ENCODE assay signal across 17 cellular contexts in genomic region chr6:48560408-48560807, GRCh38.
DNase-seq lines count a peak whose midpoint lies in the region; FAIRE-seq and TF ChIP-seq lines count a peak whose summit lies in the region.
"Had no signal": no experiment of that assay in that cellular context is flagged by ENCODE, and none has a peak within 500 bp of the region (broad histone marks: within the 10 kb centered on the region; RNA-seq: fewer than 3 reads in every experiment).

No MANE protein-coding gene starts in this region.

- no peaks in the 10 kb centered on the region for H3K27me3 Mint-ChIP-seq in mesothelial cell of epicardium (ENCODE audit: low read depth)
- no peaks in the 10 kb centered on the region for H3K27me3 Mint-ChIP-seq in glutamatergic neuron (ENCODE audit: unreplicated experiment)
- H3K27me3 Mint-ChIP-seq: activated CD4-positive, alpha-beta memory T cell treated with anti-CD3 and anti-CD28 coated beads, Interleukin-2, amount 10 ng/mL, durations not matched to agents 7 days and 5 days had no signal

- in situ Hi-C loops in astrocyte of the spinal cord (cut with HindIII; ENCODE audit: low sequenced_read_pairs), result no loop called here

- no peak overlapping the region for H3K4me3 ChIP-seq in astrocyte of the spinal cord (ENCODE audit: low read depth, low read length)
- H3K4me3 ChIP-seq: GM12878, pancreas, thyroid gland had no signal

- no peaks in the 10 kb centered on the region for H3K36me3 Mint-ChIP-seq in mesothelial cell of epicardium
- no peaks in the 10 kb centered on the region for H3K36me3 Mint-ChIP-seq in glutamatergic neuron (ENCODE audit: unreplicated experiment)

- peaks cover 11% of the 10 kb centered on the region for H3K9me3 Mint-ChIP-seq in mesothelial cell of epicardium
- no peaks in the 10 kb centered on the region for H3K9me3 Mint-ChIP-seq in glutamatergic neuron (ENCODE audit: unreplicated experiment)

- H3K4me3 Mint-ChIP-seq in mesothelial cell of epicardium, result no peak overlapping the region
- no peak overlapping the region for H3K4me3 Mint-ChIP-seq in glutamatergic neuron (ENCODE audit: unreplicated experiment)
- H3K4me3 Mint-ChIP-seq: activated CD4-positive, alpha-beta memory T cell treated with anti-CD3 and anti-CD28 coated beads, Interleukin-2, amount 10 ng/mL, durations not matched to agents 7 days and 5 days had no signal

- FAIRE-seq in HTR-8/SVneo (lab: Jason Lieb, UNC), result peak; percentile 94
- FAIRE-seq: GM12878, pancreas had no signal

- H3K4me1 Mint-ChIP-seq in mesothelial cell of epicardium (peaks cover 5% of the 10 kb centered on the region), glutamatergic neuron (ENCODE audit: low read depth, unreplicated experiment) (no peaks in the 10 kb centered on the region)
- H3K4me1 Mint-ChIP-seq: activated CD4-positive, alpha-beta memory T cell treated with anti-CD3 and anti-CD28 coated beads, Interleukin-2, amount 10 ng/mL, durations not matched to agents 7 days and 5 days had no signal

- H3K27ac Mint-ChIP-seq in mesothelial cell of epicardium, result no peak overlapping the region
- H3K27ac Mint-ChIP-seq in glutamatergic neuron (ENCODE audit: unreplicated experiment), result no peak overlapping the region
- H3K27ac Mint-ChIP-seq: activated CD4-positive, alpha-beta memory T cell treated with anti-CD3 and anti-CD28 coated beads, Interleukin-2, amount 10 ng/mL, durations not matched to agents 7 days and 5 days had no signal

- DNase-seq in AG20443 (ENCODE audit: low spot score), result peak; percentile 8
- peak; percentile 28 for DNase-seq in HTR-8/SVneo (ENCODE audit: insufficient read length, low spot score)
- DNase-seq in astrocyte of the spinal cord (ENCODE audit: low read depth, low spot score), result peak; percentile 40
- peak; percentile 80 for DNase-seq in islet precursor cell
- no peak for DNase-seq in mesothelial cell of epicardium (ENCODE audit: low spot score in 2 of 2, unreplicated experiment in 2 of 2)
- DNase-seq in glutamatergic neuron, result no peak
- DNase-seq in stimulated activated CD4-positive, alpha-beta T cell treated with anti-CD3 and anti-CD28 coated beads, Interleukin-1b, Interleukin-23, amount 100 ng/mL, for 48 hours, result no peak
- DNase-seq in NCI-H2029 treated with DMSO at 0.1 percent for 48 hours (lab: John Stamatoyannopoulos, UW), result no peak
- DNase-seq: activated CD4-positive, alpha-beta memory T cell treated with anti-CD3 and anti-CD28 coated beads, Interleukin-2, amount 10 ng/mL, durations not matched to agents 7 days and 5 days; caudate nucleus; erythroblast; NCI-H187; NCI-H526 treated with DMSO at 0.1 percent for 48 hours; pancreas; T-helper 9 cell; thyroid gland had no signal

- TF ChIP-seq CTCF in astrocyte of the spinal cord (IDR thresholded peaks at IDR 0.05; ENCODE audit: low read depth, low read length), result no peak
- TF ChIP-seq CTCF in mesothelial cell of epicardium (IDR thresholded peaks at IDR 0.05; ENCODE audit: unreplicated experiment), result no peak
- no peak for TF ChIP-seq CTCF in glutamatergic neuron (IDR thresholded peaks at IDR 0.05; ENCODE audit: partially characterized antibody, unreplicated experiment)

Comparison
In these comparisons a context has a peak if more than half of its experiments do, and no peak if none do; other contexts are left out.
1. DNase-seq: peak in AG20443 (single experiment), HTR-8/SVneo (single experiment), astrocyte of the spinal cord (single experiment) and islet precursor cell (single experiment); none in mesothelial cell of epicardium (0 of 2), glutamatergic neuron (single experiment), stimulated activated CD4-positive, alpha-beta T cell treated with anti-CD3 and anti-CD28 coated beads, Interleukin-1b, Interleukin-23, amount 100 ng/mL, for 48 hours (single experiment) and NCI-H2029 treated with DMSO at 0.1 percent for 48 hours (single experiment).